ENCODE assay signal across 10 cellular contexts in genomic region chr1:118247593-118247992, GRCh38.
DNase-seq lines count a peak whose midpoint lies in the region; ATAC-seq and TF ChIP-seq lines count a peak whose summit lies in the region.
"Had no signal": no experiment of that assay in that cellular context is flagged by ENCODE, and none has a peak within 500 bp of the region (broad histone marks: within the 10 kb centered on the region; RNA-seq: fewer than 3 reads in every experiment).

No MANE protein-coding gene starts in this region.

- POLR2A ChIA-PET in CD4-positive, alpha-beta memory T cell (lab: Charles Lee; ENCODE audit: partially characterized antibody) = no interaction called here

- CTCF ChIA-PET in CD4-positive, alpha-beta memory T cell (lab: Charles Lee; ENCODE audit: partially characterized antibody) = no interaction called here

- no peak overlapping the region for H3K4me3 Mint-ChIP-seq in chondrocyte (ENCODE audit: unreplicated experiment)
- no peak overlapping the region for H3K4me3 Mint-ChIP-seq in CD4-positive, alpha-beta memory T cell

- no peaks in the 10 kb centered on the region for H3K36me3 ChIP-seq in gastrocnemius medialis
- H3K36me3 ChIP-seq in CD4-positive, alpha-beta memory T cell (ENCODE audit: insufficient read depth, low read length) = no peaks in the 10 kb centered on the region

- H3K27ac ChIP-seq in gastrocnemius medialis = peak overlapping the region in 2 of 4 donors; percentile 16 to 26
- H3K27ac ChIP-seq in CD4-positive, alpha-beta memory T cell (ENCODE audit: low read depth, low read length) = no peak overlapping the region

- DNase-seq in DMS53 (lab: John Stamatoyannopoulos, UW) (peak; percentile 34), DMS53 treated with DMSO at 0.1 percent for 48 hours (lab: John Stamatoyannopoulos, UW; ENCODE audit: unreplicated experiment) (no peak), NCI-H2196 (lab: John Stamatoyannopoulos, UW; ENCODE audit: unreplicated experiment) (peak; percentile 4), chondrocyte (ENCODE audit: low spot score) (no peak), gastrocnemius medialis (peak in 1 of 2 donors; percentile 19), hepatic stellate cell (ENCODE audit: low spot score) (no peak)
- DNase-seq in CD4-positive, alpha-beta memory T cell = no peak
- DNase-seq: foreskin melanocyte; stimulated activated CD4-positive, alpha-beta T cell treated with anti-CD3 and anti-CD28 coated beads, Interleukin-2, amount 100 ng/mL, for 24 hours had no signal

- H3K36me3 Mint-ChIP-seq in chondrocyte (ENCODE audit: low read depth) = no peaks in the 10 kb centered on the region
- H3K36me3 Mint-ChIP-seq in CD4-positive, alpha-beta memory T cell = no peaks in the 10 kb centered on the region

- no peaks in the 10 kb centered on the region for H3K27me3 ChIP-seq in gastrocnemius medialis
- H3K27me3 ChIP-seq in CD4-positive, alpha-beta memory T cell (ENCODE audit: insufficient read depth, low read length) = no peaks in the 10 kb centered on the region

- ATAC-seq in gastrocnemius medialis (peak; percentile 38 to 69), GM19328 (IDR thresholded peaks at IDR 0.05; ENCODE audit: unreplicated experiment) (no peak)

- TF ChIP-seq POLR2A in gastrocnemius medialis (IDR thresholded peaks at IDR 0.05) = no peak

- peaks cover 8 to 11% of the 10 kb centered on the region in 2 donors for H3K4me1 ChIP-seq in gastrocnemius medialis
- no peaks in the 10 kb centered on the region for H3K4me1 ChIP-seq in CD4-positive, alpha-beta memory T cell (ENCODE audit: insufficient read depth, low read length)

- TF ChIP-seq CTCF in chondrocyte (IDR thresholded peaks at IDR 0.05) (peak; percentile 65), gastrocnemius medialis (IDR thresholded peaks at IDR 0.05 in 4 of 5, conservative IDR thresholded peaks at IDR 0.05 in 1 of 5) (peak in 2 of 5 experiments; percentile 13 to 28)

- in situ Hi-C loops in gastrocnemius medialis (cut with MboI; ENCODE audit: low sequenced_read_pairs in 4 of 4) = no loop called here

- peaks cover 21% of the 10 kb centered on the region for H3K4me1 Mint-ChIP-seq in chondrocyte (ENCODE audit: low read depth)
- H3K4me1 Mint-ChIP-seq in CD4-positive, alpha-beta memory T cell = no peaks in the 10 kb centered on the region

- H3K9me3 ChIP-seq in gastrocnemius medialis = no peaks in the 10 kb centered on the region
- no peaks in the 10 kb centered on the region for H3K9me3 ChIP-seq in CD4-positive, alpha-beta memory T cell (ENCODE audit: control insufficient read depth in 1 of 2, low read length in 2 of 2)

- intact Hi-C loops in gastrocnemius medialis (cut with DNase I; ENCODE audit: low total_unique reads) = no loop called here
- intact Hi-C loops in CD4-positive, alpha-beta memory T cell (cut with micrococcal nuclease) = no loop called here

- no peak overlapping the region for H3K4me3 ChIP-seq in gastrocnemius medialis
- H3K4me3 ChIP-seq in CD4-positive, alpha-beta memory T cell (ENCODE audit: low read length in 2 of 2) = no peak overlapping the region

- no peak overlapping the region for H3K27ac Mint-ChIP-seq in chondrocyte (ENCODE audit: unreplicated experiment)
- no peak overlapping the region for H3K27ac Mint-ChIP-seq in CD4-positive, alpha-beta memory T cell

- H3K27me3 Mint-ChIP-seq in chondrocyte (ENCODE audit: low read depth) = no peaks in the 10 kb centered on the region
- H3K27me3 Mint-ChIP-seq in CD4-positive, alpha-beta memory T cell = peaks cover 0 to 1% of the 10 kb centered on the region in 2 donors

- no peaks in the 10 kb centered on the region for H3K9me3 Mint-ChIP-seq in chondrocyte (ENCODE audit: low read depth)
- H3K9me3 Mint-ChIP-seq in CD4-positive, alpha-beta memory T cell = peaks cover 0 to 6% (median 0%) of the 10 kb centered on the region in 8 donors

Comparison
In these comparisons a context has a peak if more than half of its experiments do, and no peak if none do; other contexts are left out.
1. DNase-seq: peak in DMS53 (single experiment) and NCI-H2196 (single experiment); none in DMS53 treated with DMSO at 0.1 percent for 48 hours (single experiment), chondrocyte (single experiment), CD4-positive, alpha-beta memory T cell (0 of 5) and hepatic stellate cell (single experiment).